Comparison of ENCODE assay signal across 8 cellular contexts in genomic region chr9:123679330-123679987, GRCh38.
DNase-seq lines count a peak whose midpoint lies in the region; ATAC-seq and TF ChIP-seq lines count a peak whose summit lies in the region.

No MANE protein-coding gene starts in this region.

- peak; percentile 81 for DNase-seq in GM06990 (ENCODE audit: extremely low read depth, insufficient read length)
- no peak for DNase-seq in central memory CD8-positive, alpha-beta T cell (ENCODE audit: low spot score in 2 of 2)
- DNase-seq in NCI-H446 treated with DMSO at 0.1 percent for 48 hours (lab: John Stamatoyannopoulos, UW) = no peak
- no peak for DNase-seq in activated T-helper 1 cell treated with anti-CD3 and anti-CD28 coated beads, Interleukin-12 subunit alpha, Interleukin-12 subunit beta, Interleukin-2, Interleukin-4 antibody, amounts not matched to agents 30 ng/mL and 10 ng/mL and 1 ng/mL, durations not matched to agents 14 hours and 24 hours and 36 hours (ENCODE audit: low spot score)
- no peak for DNase-seq in activated gamma-delta T cell treated with Interleukin-2 at 50 U/mL for 16 hours
- no peak for DNase-seq in putamen (ENCODE audit: low spot score)

- no peaks in the 10 kb centered on the region for H3K36me3 ChIP-seq in GM06990 (ENCODE audit: control insufficient read depth, insufficient read depth, low read length)

- H3K4me3 Mint-ChIP-seq in central memory CD8-positive, alpha-beta T cell = no peak overlapping the region
- H3K4me3 Mint-ChIP-seq in activated T-helper 1 cell treated with anti-CD3 and anti-CD28 coated beads, Interleukin-12 subunit alpha, Interleukin-12 subunit beta, Interleukin-2, Interleukin-4 antibody, amounts not matched to agents 30 ng/mL and 10 ng/mL and 1 ng/mL, durations not matched to agents 14 hours and 24 hours and 36 hours = no peak overlapping the region

- intact Hi-C loops in activated T-helper 1 cell treated with anti-CD3 and anti-CD28 coated beads, Interleukin-12 subunit alpha, Interleukin-12 subunit beta, Interleukin-2, Interleukin-4 antibody, amounts not matched to agents 30 ng/mL and 10 ng/mL and 1 ng/mL, durations not matched to agents 14 hours and 24 hours and 36 hours (cut with micrococcal nuclease) = no loop called here

- no peaks in the 10 kb centered on the region for H3K27me3 ChIP-seq in GM06990 (replicated peaks; ENCODE audit: control insufficient read depth, insufficient read depth, low read length)

- TF ChIP-seq CTCF in GM06990 (IDR thresholded peaks at IDR 0.05; ENCODE audit: insufficient read depth, low read length, poor library complexity, severe bottlenecking) = no peak

- H3K27ac Mint-ChIP-seq in central memory CD8-positive, alpha-beta T cell (ENCODE audit: low read depth) = no peak overlapping the region
- no peak overlapping the region for H3K27ac Mint-ChIP-seq in activated T-helper 1 cell treated with anti-CD3 and anti-CD28 coated beads, Interleukin-12 subunit alpha, Interleukin-12 subunit beta, Interleukin-2, Interleukin-4 antibody, amounts not matched to agents 30 ng/mL and 10 ng/mL and 1 ng/mL, durations not matched to agents 14 hours and 24 hours and 36 hours

- peak; percentile 93 for ATAC-seq in GM19452 (IDR thresholded peaks at IDR 0.05; ENCODE audit: unreplicated experiment)
- ATAC-seq in HG03342 (IDR thresholded peaks at IDR 0.05; ENCODE audit: unreplicated experiment) = peak; percentile 96
- ATAC-seq in central memory CD8-positive, alpha-beta T cell (replicated peaks; ENCODE audit: extremely low read depth, poor library complexity, severe bottlenecking) = peak; percentile 40

- no peaks in the 10 kb centered on the region for H3K27me3 Mint-ChIP-seq in central memory CD8-positive, alpha-beta T cell
- H3K27me3 Mint-ChIP-seq in activated T-helper 1 cell treated with anti-CD3 and anti-CD28 coated beads, Interleukin-12 subunit alpha, Interleukin-12 subunit beta, Interleukin-2, Interleukin-4 antibody, amounts not matched to agents 30 ng/mL and 10 ng/mL and 1 ng/mL, durations not matched to agents 14 hours and 24 hours and 36 hours (ENCODE audit: insufficient read depth) = no peaks in the 10 kb centered on the region

- H3K4me3 ChIP-seq in GM06990 (replicated peaks; ENCODE audit: low read depth, low read length) = 0 out of 2 replicates have a peak overlapping the region, but pooled peaks have one; percentile 10

- H3K9me3 Mint-ChIP-seq in central memory CD8-positive, alpha-beta T cell = no peaks in the 10 kb centered on the region
- H3K9me3 Mint-ChIP-seq in activated T-helper 1 cell treated with anti-CD3 and anti-CD28 coated beads, Interleukin-12 subunit alpha, Interleukin-12 subunit beta, Interleukin-2, Interleukin-4 antibody, amounts not matched to agents 30 ng/mL and 10 ng/mL and 1 ng/mL, durations not matched to agents 14 hours and 24 hours and 36 hours = no peaks in the 10 kb centered on the region

- H3K36me3 Mint-ChIP-seq in central memory CD8-positive, alpha-beta T cell (ENCODE audit: insufficient read depth) = peaks cover 4% of the 10 kb centered on the region
- no peaks in the 10 kb centered on the region for H3K36me3 Mint-ChIP-seq in activated T-helper 1 cell treated with anti-CD3 and anti-CD28 coated beads, Interleukin-12 subunit alpha, Interleukin-12 subunit beta, Interleukin-2, Interleukin-4 antibody, amounts not matched to agents 30 ng/mL and 10 ng/mL and 1 ng/mL, durations not matched to agents 14 hours and 24 hours and 36 hours (ENCODE audit: low read depth)

- peaks cover 21% of the 10 kb centered on the region for H3K4me1 Mint-ChIP-seq in central memory CD8-positive, alpha-beta T cell
- H3K4me1 Mint-ChIP-seq in activated T-helper 1 cell treated with anti-CD3 and anti-CD28 coated beads, Interleukin-12 subunit alpha, Interleukin-12 subunit beta, Interleukin-2, Interleukin-4 antibody, amounts not matched to agents 30 ng/mL and 10 ng/mL and 1 ng/mL, durations not matched to agents 14 hours and 24 hours and 36 hours (ENCODE audit: low read depth) = peaks cover 26% of the 10 kb centered on the region

Comparison
In these comparisons a context has a peak if more than half of its experiments do, and no peak if none do; other contexts are left out.
1. ATAC-seq: peak in every context shown above with its lines; median percentile 96 in HG03342; 93 in GM19452; 40 in central memory CD8-positive, alpha-beta T cell.